Comparison of ENCODE assay signal across 1 cellular context in the genomic region with DNA sequence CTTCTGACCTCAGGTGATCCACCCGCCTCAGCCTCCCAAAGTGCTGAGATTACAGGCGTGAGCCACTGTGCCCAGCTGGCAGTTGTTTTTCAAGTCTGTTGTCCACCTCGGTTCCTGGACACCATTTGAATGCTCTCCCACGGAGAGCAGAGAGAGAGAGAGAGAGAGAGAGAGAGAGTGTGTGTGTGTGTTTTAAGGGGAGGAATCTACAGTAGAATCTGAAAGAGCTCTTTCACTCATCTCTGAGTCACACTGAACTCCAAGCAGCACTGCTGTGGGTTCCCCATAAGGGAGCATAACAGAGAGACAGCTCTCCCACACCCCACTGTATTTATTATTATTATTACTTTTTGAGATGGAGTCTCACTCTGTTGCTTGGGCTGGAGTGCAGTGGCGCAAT.
TF ChIP-seq lines count a peak whose summit lies in the region.

No MANE protein-coding gene starts in this region.

TF ChIP-seq in IMR-90, 13 proteins besides CTCF, POLR2A, EP300 and RAD21:
- no peak for TF ChIP-seq USF2 (IDR thresholded peaks at IDR 0.05; ENCODE audit: low read depth, low read length)
- TF ChIP-seq RCOR1 (IDR thresholded peaks at IDR 0.05; ENCODE audit: insufficient replicate concordance, low read length) = no peak
- no peak for TF ChIP-seq MAFK (IDR thresholded peaks at IDR 0.05; ENCODE audit: low read depth, low read length)
TF ChIP-seq in IMR-90: peak in this region for 0.
